ENCODE assay signal across 26 cellular contexts in the genomic region with DNA sequence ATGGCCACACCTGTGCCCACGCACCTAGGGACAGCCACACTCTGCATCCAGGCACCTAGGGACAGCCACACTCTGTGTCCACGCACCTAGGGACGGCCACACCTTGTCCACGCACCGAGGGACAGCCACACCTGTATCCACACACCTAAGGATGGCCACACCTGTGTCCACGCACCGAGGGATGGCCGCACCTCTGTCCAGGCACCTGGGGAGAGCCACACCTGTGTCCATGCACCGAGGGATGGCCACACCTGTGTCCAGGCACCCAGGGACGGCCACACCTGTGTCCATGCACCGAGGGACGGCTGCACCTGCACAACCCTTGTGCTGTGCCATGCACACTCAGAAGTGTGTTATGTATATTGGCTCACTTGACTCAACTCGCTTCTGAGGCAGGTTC. TPM values are rescaled to one million over a fixed set of nuclear protein-coding genes. Genes with fewer than 3 reads are reported as not detected.
"Had no signal": no experiment of that assay in that cellular context is flagged by ENCODE, and none has a peak within 500 bp of the region (broad histone marks: within the 10 kb centered on the region; RNA-seq: fewer than 3 reads in every experiment).

No MANE protein-coding gene starts in this region.

- H3K27me3 ChIP-seq: upper lobe of left lung had no signal

- H3K36me3 Mint-ChIP-seq: memory B cell; naive thymus-derived CD4-positive, alpha-beta T cell had no signal

- H3K4me3 Mint-ChIP-seq: memory B cell; naive thymus-derived CD4-positive, alpha-beta T cell; nephron progenitor cell had no signal

- H3K27ac Mint-ChIP-seq: memory B cell; naive thymus-derived CD4-positive, alpha-beta T cell had no signal

- H3K9me3 ChIP-seq: esophagus muscularis mucosa, gastrocnemius medialis, heart right ventricle, lower lobe of right lung, neutrophil, sigmoid colon, stomach, upper lobe of left lung, uterus had no signal

- H3K27ac ChIP-seq: esophagus muscularis mucosa, gastrocnemius medialis, heart right ventricle, lower lobe of right lung, neutrophil, sigmoid colon, skin epidermis, stomach, upper lobe of left lung, uterus had no signal

- H3K36me3 ChIP-seq: esophagus muscularis mucosa, gastrocnemius medialis, heart right ventricle, lower lobe of right lung, neutrophil, sigmoid colon, upper lobe of left lung, uterus had no signal

- H3K4me3 ChIP-seq: dorsolateral prefrontal cortex, esophagus muscularis mucosa, gastrocnemius medialis, heart right ventricle, lower lobe of right lung, sigmoid colon, skin epidermis, stomach, upper lobe of left lung, uterus had no signal

- ATAC-seq: gastrocnemius medialis; left lobe of liver; lower lobe of right lung; naive thymus-derived CD4-positive, alpha-beta T cell had no signal

- H3K9me3 Mint-ChIP-seq: memory B cell; naive thymus-derived CD4-positive, alpha-beta T cell; nephron progenitor cell had no signal

- H3K4me1 ChIP-seq: esophagus muscularis mucosa, gastrocnemius medialis, heart right ventricle, lower lobe of right lung, sigmoid colon, upper lobe of left lung, uterus had no signal

- DNase-seq: cortex of kidney; dorsolateral prefrontal cortex; effector CD8-positive, alpha-beta T cell; gastrocnemius medialis; heart right ventricle; hypothalamus; kidney glomerular epithelial cell; lower lobe of right lung; naive thymus-derived CD4-positive, alpha-beta T cell; nephron progenitor cell; sigmoid colon; stimulated activated CD4-positive, alpha-beta T cell treated with anti-CD3 and anti-CD28 coated beads, Interleukin-12 subunit alpha, Interleukin-12 subunit beta, amount 100 ng/mL, for 4 hours; stimulated activated naive CD4-positive, alpha-beta T cell; stomach; uterus had no signal

- FAIRE-seq: endometrium, islet of Langerhans had no signal

RNA-seq across cellular contexts. Expression of a gene that starts 10.8 kb away (rescaled TPM):
- total RNA-seq: esophagus muscularis mucosa; fibroblast of villous mesenchyme; heart right ventricle; naive thymus-derived CD4-positive, alpha-beta T cell; osteocyte; pulmonary artery endothelial cell; sigmoid colon had no signal
- polyA plus RNA-seq: heart right ventricle; naive thymus-derived CD4-positive, alpha-beta T cell had no signal

RNA-seq across cellular contexts. Expression of a gene that starts 36.1 kb away (rescaled TPM):
- total RNA-seq: left lobe of liver had no signal
